In genomic region chr5:53095931-53096525, GRCh38 we compare ENCODE assay signal across 7 cellular contexts. TPM values are rescaled to one million over a fixed set of nuclear protein-coding genes. Genes with fewer than 3 reads are reported as not detected.
DNase-seq lines count a peak whose midpoint lies in the region; ATAC-seq and TF ChIP-seq lines count a peak whose summit lies in the region.

No MANE protein-coding gene starts in this region.

- H3K4me3 ChIP-seq in cardiac fibroblast (replicated peaks in 1 of 2; ENCODE audit: low read depth in 2 of 2, low read length in 2 of 2), result no peak overlapping the region

- CTCF ChIA-PET in activated B cell treated with CpG ODN at 0.5 μM for 24 hours (lab: Charles Lee), result interaction anchor here (0.7 to 3.3 kb wide), 3 partner anchors 14 to 1120 kb away, joined by 3 to 27 read pairs (median 9); partner anchors contain the start of gene MOCS2

- no peaks in the 10 kb centered on the region for H3K9me3 Mint-ChIP-seq in activated B cell treated with CpG ODN at 0.5 μM for 24 hours

- H3K4me1 Mint-ChIP-seq in activated B cell treated with CpG ODN at 0.5 μM for 24 hours, result peaks cover 4% of the 10 kb centered on the region

- no peaks in the 10 kb centered on the region for H3K27me3 Mint-ChIP-seq in activated B cell treated with CpG ODN at 0.5 μM for 24 hours

- H3K27ac Mint-ChIP-seq in activated B cell treated with CpG ODN at 0.5 μM for 24 hours, result no peak overlapping the region

- POLR2A ChIA-PET in activated B cell treated with CpG ODN at 0.5 μM for 24 hours (lab: Charles Lee), result interaction anchor here (2.7 kb wide), 1 partner anchor 14 kb away, joined by 6 read pairs; the partner anchor contains the start of gene MOCS2

- ATAC-seq in HG02610 (IDR thresholded peaks at IDR 0.05; ENCODE audit: unreplicated experiment) (peak; percentile 84), activated B cell treated with CpG ODN at 0.5 μM for 24 hours (ENCODE audit: low read depth) (peak; percentile 84)

- peak; percentile 67 for TF ChIP-seq CTCF in GM13976 (IDR thresholded peaks at IDR 0.05; ENCODE audit: borderline replicate concordance, control extremely low read depth, extremely low read depth, insufficient read depth, missing control alignments)
- TF ChIP-seq CTCF in activated B cell treated with CpG ODN at 0.5 μM for 24 hours (IDR thresholded peaks at IDR 0.05), result peak; percentile 99
- peak; percentile 70 for TF ChIP-seq CTCF in cardiac fibroblast (IDR thresholded peaks at IDR 0.05; ENCODE audit: low read depth, low read length)

- intact Hi-C loops in activated B cell treated with CpG ODN at 0.5 μM for 24 hours (cut with micrococcal nuclease), result loop anchor here (1.0 to 10.0 kb wide), 7 partner anchors 13 to 1123 kb away; partner anchors contain the start of genes ITGA1, MOCS2 and PELO

- DNase-seq in GM13976 (ENCODE audit: low spot score), result peak; percentile 34
- peak; percentile 44 for DNase-seq in NCI-H1694 (lab: John Stamatoyannopoulos, UW)
- DNase-seq in activated B cell treated with CpG ODN at 0.5 μM for 24 hours, result no peak
- DNase-seq in cardiac fibroblast (ENCODE audit: low read depth in 2 of 2), result peak; percentile 81 to 84
- DNase-seq in left kidney (ENCODE audit: low read depth, low spot score), result peak; percentile 78
- peak; percentile 32 to 46 (median 32) for DNase-seq in stimulated activated CD4-positive, alpha-beta T cell treated with anti-CD3 and anti-CD28 coated beads, TNF-alpha, amount 100 ng/mL, for 1 hour (ENCODE audit: low read depth in 3 of 3, low spot score in 1 of 3)

- in situ Hi-C loops in GM13976 (cut with MboI; ENCODE audit: low sequenced_read_pairs, unreplicated experiment), result loop anchor here (5.0 kb wide), 1 partner anchor 149 kb away; no protein-coding TSS in a partner anchor

- no peak overlapping the region for H3K4me3 Mint-ChIP-seq in activated B cell treated with CpG ODN at 0.5 μM for 24 hours

- H3K36me3 Mint-ChIP-seq in activated B cell treated with CpG ODN at 0.5 μM for 24 hours (ENCODE audit: low read depth), result peaks cover 37% of the 10 kb centered on the region

RNA-seq across cellular contexts. Expression of gene MOCS2, which starts 13.5 kb away (rescaled TPM):
- 16.8 and 17.0 TPM in 2 replicates for total RNA-seq in activated B cell treated with CpG ODN at 0.5 μM for 24 hours
